ENCODE assay signal across 8 cellular contexts in genomic region chr2:55617160-55618024, GRCh38. TPM values are rescaled to one million over a fixed set of nuclear protein-coding genes. Genes with fewer than 3 reads are reported as not detected.
A peak's percentile ranks its signal among the peaks of the same experiment; 100 is the strongest.
DNase-seq lines count a peak whose midpoint lies in the region; ATAC-seq, FAIRE-seq and TF ChIP-seq lines count a peak whose summit lies in the region.

Gene PPP4R3B, minus strand, starts transcription at chr2:55617622. Its CDS starts 337 bp downstream, at chr2:55617285.

- no peak for TF ChIP-seq EP300 in stomach (IDR thresholded peaks at IDR 0.05)

- no peak within 1 kb of the TSS for H3K4me3 Mint-ChIP-seq in nephron progenitor cell

- peak; percentile 85 for ATAC-seq in RWPE2 (ENCODE audit: low read depth)

- no peaks in the 10 kb centered on the region for H3K27me3 ChIP-seq in RWPE2 (ENCODE audit: insufficient read depth, poor library complexity, severe bottlenecking)
- no peaks in the 10 kb centered on the region for H3K27me3 ChIP-seq in stomach

- TF ChIP-seq POLR2A in H54 (IDR thresholded peaks at IDR 0.05; ENCODE audit: low read depth, low read length) (peak; percentile 82), stomach (IDR thresholded peaks at IDR 0.05) (peak in 2 of 4 donors; percentile 87 to 91)

- H3K9me3 ChIP-seq in ES-I3 (ENCODE audit: control insufficient read depth, insufficient read depth, low read length) (no peaks in the 10 kb centered on the region), RWPE2 (ENCODE audit: severe bottlenecking) (no peaks in the 10 kb centered on the region), stomach (no peaks in the 10 kb centered on the region)

- peak within 1 kb of the TSS; percentile 77 for H3K27ac ChIP-seq in RWPE2 (ENCODE audit: poor library complexity, severe bottlenecking)
- H3K27ac ChIP-seq in stomach: peak within 1 kb of the TSS; percentile 90 to 99 (median 98)

- H3K36me3 Mint-ChIP-seq in nephron progenitor cell (ENCODE audit: low read depth): peaks cover 26% of the 10 kb centered on the region

- peaks cover 18% of the 10 kb centered on the region for H3K4me1 Mint-ChIP-seq in nephron progenitor cell

- FAIRE-seq in H54 (lab: Jason Lieb, UNC): peak; percentile 85

- peaks cover 2% of the 10 kb centered on the region for H3K27me3 Mint-ChIP-seq in nephron progenitor cell (ENCODE audit: low read depth, poor library complexity)

- H3K4me3 ChIP-seq in RWPE2 (ENCODE audit: severe bottlenecking) (peak within 1 kb of the TSS; percentile 82), stomach (peak within 1 kb of the TSS; percentile 88 to 99 (median 96))

- H3K9ac ChIP-seq in ES-I3 (ENCODE audit: low read depth, low read length): peak within 1 kb of the TSS; percentile 96

- TF ChIP-seq CTCF in RWPE2 (IDR thresholded peaks at IDR 0.05; ENCODE audit: poor library complexity, severe bottlenecking): peak; percentile 24
- no peak for TF ChIP-seq CTCF in nephron progenitor cell (IDR thresholded peaks at IDR 0.05)
- peak in 5 of 7 experiments; percentile 35 to 84 (median 67) for TF ChIP-seq CTCF in stomach (IDR thresholded peaks at IDR 0.05)

- H3K4me1 ChIP-seq in ES-I3 (ENCODE audit: insufficient read depth, low read length): no peaks in the 10 kb centered on the region
- peaks cover 13% of the 10 kb centered on the region for H3K4me1 ChIP-seq in RWPE2 (ENCODE audit: insufficient read depth, poor library complexity, severe bottlenecking)
- peaks cover 36 to 63% (median 49%) of the 10 kb centered on the region in 4 donors for H3K4me1 ChIP-seq in stomach

- DNase-seq in H54 (ENCODE audit: insufficient read length, low spot score) (peak; percentile 78), LoVo (ENCODE audit: low spot score) (peak; percentile 98), RWPE2 (ENCODE audit: low spot score) (peak; percentile 99), fibroblast of the conjunctiva (ENCODE audit: low read depth) (peak; percentile 99), nephron progenitor cell (peak; percentile 96), stomach (peak; percentile 99)
- DNase-seq in activated T-helper 9 cell treated with anti-CD3 and anti-CD28 coated beads, Interleukin-2, amount 50 U/mL, for 16 hours (ENCODE audit: low read depth): peak; percentile 98

- H3K27ac Mint-ChIP-seq in nephron progenitor cell: no peak within 1 kb of the TSS

- 0 to 1% (median 0%) methylated on average over 50 to 83 of the region's 83 CpGs for WGBS in stomach, 5 donors

- H3K9me3 Mint-ChIP-seq in nephron progenitor cell: no peaks in the 10 kb centered on the region

- intact Hi-C loops in stomach (cut with DNase I; ENCODE audit: low total_unique reads): no loop called here

- no peaks in the 10 kb centered on the region for H3K36me3 ChIP-seq in ES-I3 (ENCODE audit: insufficient read depth, low read length)
- H3K36me3 ChIP-seq in RWPE2 (ENCODE audit: low read depth): peaks cover 27% of the 10 kb centered on the region
- peaks cover 4 to 43% (median 36%) of the 10 kb centered on the region in 4 donors for H3K36me3 ChIP-seq in stomach

RNA-seq across cellular contexts. Expression of gene PPP4R3B, which starts in this region (rescaled TPM):
- total RNA-seq in stomach: 100 to 1,000 TPM in 1 of 5 donors, 10 to 100 TPM in 4; 31.5 to 110 (median 66.3) TPM
- polyA plus RNA-seq in stomach: 10 to 100 TPM; 17.4 to 31.3 (median 25.0) TPM

Comparison
In these comparisons a context has a peak if more than half of its experiments do, and no peak if none do; other contexts are left out.
1. Peak in every context shown above with its lines: DNase-seq, ATAC-seq, H3K4me3 ChIP-seq and H3K27ac ChIP-seq.